ENCODE assay signal across 1 cellular context in genomic region chrX:18983711-18984380, GRCh38.
TF ChIP-seq lines count a peak whose summit lies in the region.

Gene PHKA2, minus strand, starts transcription at chrX:18984114. Its CDS starts 182 bp downstream, at chrX:18983932.

TF ChIP-seq in GM12878, 131 proteins besides CTCF, POLR2A, EP300 and RAD21 (continued from another document):
- peak; percentile 51; the same call in 1 of the 2 replicates for TF ChIP-seq NKRF (conservative IDR thresholded peaks at IDR 0.05)
- TF ChIP-seq GATAD2B (conservative IDR thresholded peaks at IDR 0.05; ENCODE audit: low read depth): 0 out of 2 replicates have a peak, but pooled peaks have one; percentile 11
- no peak for TF ChIP-seq TAF1 (IDR thresholded peaks at IDR 0.05; ENCODE audit: borderline replicate concordance, low read depth, low read length)
- TF ChIP-seq RELA (IDR thresholded peaks at IDR 0.05; ENCODE audit: borderline replicate concordance, partially characterized antibody): no peak
- TF ChIP-seq BCL3 (IDR thresholded peaks at IDR 0.05; ENCODE audit: borderline replicate concordance, insufficient read depth, low read depth, low read length, poor library complexity, severe bottlenecking): no peak
